2 cellular contexts compared by ENCODE assay signal in genomic region chr4:168868856-168869201, GRCh38.
TF ChIP-seq lines count a peak whose summit lies in the region.

No MANE protein-coding gene starts in this region.

TF ChIP-seq in endothelial cell of umbilical vein, 7 proteins besides CTCF, POLR2A, EP300 and RAD21 (continued from another document):
- TF ChIP-seq MAX (IDR thresholded peaks at IDR 0.05; ENCODE audit: insufficient read depth, insufficient read length), result no peak

TF ChIP-seq in GM23338, 12 proteins besides CTCF, POLR2A, EP300 and RAD21 (continued from another document):
- TF ChIP-seq REST (IDR thresholded peaks at IDR 0.05; ENCODE audit: unreplicated experiment) (no peak), ZNF462 (CRISPR knock-in tag; IDR thresholded peaks at IDR 0.05) (no peak), EZH2phosphoT487 (IDR thresholded peaks at IDR 0.05; ENCODE audit: unreplicated experiment) (no peak), POLR2AphosphoS5 (IDR thresholded peaks at IDR 0.05; ENCODE audit: low read depth) (no peak), ZNF331 (CRISPR knock-in tag; IDR thresholded peaks at IDR 0.05; ENCODE audit: low read depth) (no peak), NANOG (IDR thresholded peaks at IDR 0.05; ENCODE audit: borderline replicate concordance) (no peak), ETS1 (IDR thresholded peaks at IDR 0.05) (no peak)
